Comparison of ENCODE assay signal across 11 cellular contexts in the genomic region with DNA sequence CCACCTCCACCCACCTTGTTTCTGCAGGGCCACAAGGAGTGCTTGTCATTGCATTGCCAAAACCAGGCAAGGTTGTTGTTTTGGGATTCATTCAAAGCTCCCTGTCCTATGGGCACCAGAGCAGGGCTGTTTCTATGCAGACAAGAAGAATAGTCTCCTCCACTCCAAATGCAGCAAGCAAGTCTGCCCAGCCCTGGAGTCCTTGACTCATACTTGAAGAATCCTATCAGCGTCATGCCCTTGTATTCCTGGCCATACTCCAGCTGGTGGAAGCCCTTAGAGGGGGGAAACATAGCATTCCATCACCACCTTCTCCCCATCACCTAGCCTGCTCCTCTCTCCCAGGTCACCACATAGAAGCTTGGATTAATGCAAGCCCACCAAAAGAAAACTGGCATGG.
DNase-seq lines count a peak whose midpoint lies in the region; ATAC-seq lines count a peak whose summit lies in the region.
"Had no signal": no experiment of that assay in that cellular context is flagged by ENCODE, and none has a peak within 500 bp of the region (broad histone marks: within the 10 kb centered on the region; RNA-seq: fewer than 3 reads in every experiment).

No MANE protein-coding gene starts in this region.

- no CpG with 5 or more reads among the region's 1 CpG for WGBS in mesendoderm (ENCODE audit: extremely low coverage, insufficient coverage, low lambda C conversion rate)

- no peak overlapping the region for H3K4me2 ChIP-seq in Karpas-422 (ENCODE audit: low read depth, low read length, poor library complexity, severe bottlenecking)
- H3K4me2 ChIP-seq in mesendoderm (ENCODE audit: low read length): no peak overlapping the region

- peak; percentile 0 for DNase-seq in DMS79 (lab: John Stamatoyannopoulos, UW)
- peak; percentile 26 for DNase-seq in Karpas-422
- peak; percentile 38 for DNase-seq in cerebellar cortex (ENCODE audit: low spot score)
- peak; percentile 48 for DNase-seq in mesendoderm
- no peak for DNase-seq in stimulated activated CD4-positive, alpha-beta T cell treated with anti-CD3 and anti-CD28 coated beads, Interleukin-4, amount 100 ng/mL, for 4 hours
- DNase-seq in NOMO-1 treated with DMSO at 0.1 percent for 48 hours (lab: John Stamatoyannopoulos, UW; ENCODE audit: unreplicated experiment): no peak
- DNase-seq in cortex of kidney (lab: John Stamatoyannopoulos, UW): no peak
- DNase-seq: MM.1S; right cardiac atrium; stimulated activated naive B cell treated with anti-CD40 and anti-IgM and Interleukin-4, amounts not matched to agents 10 μg/mL and 1 μg/mL and 100 μg/mL, for 72 hours had no signal

- no peak overlapping the region for H2AK5ac ChIP-seq in mesendoderm (ENCODE audit: low read length)

- no peak overlapping the region for H3K56ac ChIP-seq in mesendoderm (ENCODE audit: low read length)

- H3K9me3 ChIP-seq in Karpas-422 (ENCODE audit: low read length): no peaks in the 10 kb centered on the region

- H2BK15ac ChIP-seq in mesendoderm (replicated peaks; ENCODE audit: low read depth): no peak overlapping the region

- H3K23ac ChIP-seq in mesendoderm (ENCODE audit: low read length): no peak overlapping the region

- H3K27ac ChIP-seq in Karpas-422 (ENCODE audit: low read length): no peak overlapping the region
- no peak overlapping the region for H3K27ac ChIP-seq in mesendoderm (ENCODE audit: low read depth, low read length)

- H4K20me1 ChIP-seq in Karpas-422 (ENCODE audit: insufficient read depth, low read depth, low read length): no peaks in the 10 kb centered on the region

- no peak overlapping the region for H2BK5ac ChIP-seq in mesendoderm (ENCODE audit: low read length)

- H2BK120ac ChIP-seq in mesendoderm (ENCODE audit: low read depth, low read length): no peak overlapping the region

- no peak overlapping the region for H4K8ac ChIP-seq in mesendoderm (ENCODE audit: low read depth, low read length)

- no peaks in the 10 kb centered on the region for H3K79me1 ChIP-seq in mesendoderm (ENCODE audit: low read length)

- H3K4me1 ChIP-seq in Karpas-422 (ENCODE audit: low read length) (no peaks in the 10 kb centered on the region), mesendoderm (ENCODE audit: control insufficient read depth, low read depth, low read length) (peaks cover 2% of the 10 kb centered on the region)

- H4K5ac ChIP-seq in mesendoderm (ENCODE audit: low read length): no peak overlapping the region

- no peaks in the 10 kb centered on the region for H3K9me2 ChIP-seq in Karpas-422 (replicated peaks; ENCODE audit: insufficient read depth, low read length)

- H3K9ac ChIP-seq in Karpas-422 (ENCODE audit: low read length) (no peak overlapping the region), mesendoderm (ENCODE audit: low read length) (no peak overlapping the region)

- H3K4me3 ChIP-seq in Karpas-422 (ENCODE audit: low read length) (no peak overlapping the region), mesendoderm (ENCODE audit: low read length) (no peak overlapping the region)

- no peak for ATAC-seq in GM18519 (IDR thresholded peaks at IDR 0.05; ENCODE audit: low FRiP score, unreplicated experiment)
- ATAC-seq: stimulated activated naive B cell treated with anti-CD40 and anti-IgM and Interleukin-4, amounts not matched to agents 10 μg/mL and 1 μg/mL and 100 μg/mL, for 72 hours had no signal

- H3K27me3 ChIP-seq in Karpas-422 (ENCODE audit: low read length) (no peaks in the 10 kb centered on the region), mesendoderm (ENCODE audit: insufficient read depth, low read length, poor library complexity) (peaks cover 2% of the 10 kb centered on the region)

- H2AFZ ChIP-seq in Karpas-422 (ENCODE audit: low read length): no peak overlapping the region

- H3K4ac ChIP-seq in mesendoderm (ENCODE audit: low read depth, low read length): no peak overlapping the region

- H3K79me2 ChIP-seq in Karpas-422 (ENCODE audit: low read length): no peaks in the 10 kb centered on the region
- H3K79me2 ChIP-seq in mesendoderm (ENCODE audit: control insufficient read depth, insufficient read depth, low read length): no peaks in the 10 kb centered on the region

- H3K36me3 ChIP-seq in Karpas-422 (ENCODE audit: insufficient read depth, low read length): no peaks in the 10 kb centered on the region
- no peaks in the 10 kb centered on the region for H3K36me3 ChIP-seq in mesendoderm (ENCODE audit: control insufficient read depth, insufficient read depth, low read length)

- no peak overlapping the region for H3K18ac ChIP-seq in mesendoderm (ENCODE audit: low read length)

Comparison
In these comparisons a context has a peak if more than half of its experiments do, and no peak if none do; other contexts are left out.
1. DNase-seq: peak in DMS79 (single experiment), Karpas-422 (single experiment), cerebellar cortex (single experiment) and mesendoderm (single experiment); none in stimulated activated CD4-positive, alpha-beta T cell treated with anti-CD3 and anti-CD28 coated beads, Interleukin-4, amount 100 ng/mL, for 4 hours (0 of 2), NOMO-1 treated with DMSO at 0.1 percent for 48 hours (single experiment) and cortex of kidney (single experiment).